In genomic region chr10:64113796-64114195, GRCh38 we compare ENCODE assay signal across 20 cellular contexts.
"Had no signal": no experiment of that assay in that cellular context is flagged by ENCODE, and none has a peak within 500 bp of the region (broad histone marks: within the 10 kb centered on the region; RNA-seq: fewer than 3 reads in every experiment).

No MANE protein-coding gene starts in this region.

- H3K36me3 ChIP-seq: ascending aorta, gastrocnemius medialis, heart right ventricle, prostate gland, tibial artery had no signal

- DNase-seq: activated CD4-positive, CD25-positive, alpha-beta regulatory T cell treated with anti-CD3 and anti-CD28 coated beads, Interleukin-2, amount 50 U/mL, for 72 hours; activated naive CD4-positive, alpha-beta T cell treated with Interleukin-2 at 50 U/mL for 16 hours; dermis blood vessel endothelial cell; erythroblast; gastrocnemius medialis; heart right ventricle; kidney glomerular epithelial cell; nephron progenitor cell; occipital lobe; right cardiac atrium; stimulated activated CD4-positive, alpha-beta T cell treated with anti-CD3 and anti-CD28 coated beads, Interleukin-15, amount 100 ng/mL, for 24 hours; stimulated activated CD4-positive, alpha-beta T cell treated with anti-CD3 and anti-CD28 coated beads, Interleukin-4, amount 100 ng/mL, for 1 hour; stimulated activated naive B cell treated with anti-CD40 and anti-IgM and Interleukin-4, amounts not matched to agents 10 μg/mL and 1 μg/mL and 100 μg/mL, for 72 hours; T-cell; T-helper 9 cell; tibial artery had no signal

- H3K4me1 ChIP-seq: ascending aorta, gastrocnemius medialis, heart right ventricle, prostate gland had no signal

- H3K9me3 Mint-ChIP-seq: activated T-helper 1 cell treated with anti-CD3 and anti-CD28 coated beads, Interleukin-12 subunit alpha, Interleukin-12 subunit beta, Interleukin-2, Interleukin-4 antibody, amounts not matched to agents 30 ng/mL and 10 ng/mL and 1 ng/mL, durations not matched to agents 14 hours and 24 hours and 36 hours; stimulated activated naive B cell treated with anti-CD40 and anti-IgM and Interleukin-4, amounts not matched to agents 10 μg/mL and 1 μg/mL and 100 μg/mL, for 72 hours; T-cell had no signal

- H3K4me3 Mint-ChIP-seq: activated T-helper 1 cell treated with anti-CD3 and anti-CD28 coated beads, Interleukin-12 subunit alpha, Interleukin-12 subunit beta, Interleukin-2, Interleukin-4 antibody, amounts not matched to agents 30 ng/mL and 10 ng/mL and 1 ng/mL, durations not matched to agents 14 hours and 24 hours and 36 hours; nephron progenitor cell; stimulated activated naive B cell treated with anti-CD40 and anti-IgM and Interleukin-4, amounts not matched to agents 10 μg/mL and 1 μg/mL and 100 μg/mL, for 72 hours; T-cell had no signal

- H3K36me3 Mint-ChIP-seq: stimulated activated naive B cell treated with anti-CD40 and anti-IgM and Interleukin-4, amounts not matched to agents 10 μg/mL and 1 μg/mL and 100 μg/mL, for 72 hours; T-cell had no signal

- H3K9me3 ChIP-seq: ascending aorta, gastrocnemius medialis, heart right ventricle, prostate gland, tibial artery had no signal

- H3K27ac Mint-ChIP-seq: activated T-helper 1 cell treated with anti-CD3 and anti-CD28 coated beads, Interleukin-12 subunit alpha, Interleukin-12 subunit beta, Interleukin-2, Interleukin-4 antibody, amounts not matched to agents 30 ng/mL and 10 ng/mL and 1 ng/mL, durations not matched to agents 14 hours and 24 hours and 36 hours; stimulated activated naive B cell treated with anti-CD40 and anti-IgM and Interleukin-4, amounts not matched to agents 10 μg/mL and 1 μg/mL and 100 μg/mL, for 72 hours; T-cell had no signal

- H3K4me3 ChIP-seq: ascending aorta, gastrocnemius medialis, heart right ventricle, prostate gland, skin epidermis, tibial artery had no signal

- H3K27me3 ChIP-seq: ascending aorta, gastrocnemius medialis, heart right ventricle, tibial artery had no signal

- H3K27ac ChIP-seq: ascending aorta, gastrocnemius medialis, heart right ventricle, prostate gland, skin epidermis, tibial artery had no signal

- ATAC-seq: gastrocnemius medialis; heart right ventricle; right cardiac atrium; stimulated activated naive B cell treated with anti-CD40 and anti-IgM and Interleukin-4, amounts not matched to agents 10 μg/mL and 1 μg/mL and 100 μg/mL, for 72 hours; T-cell had no signal
